Comparison of ENCODE assay signal across 20 cellular contexts in genomic region chr2:179441551-179441950, GRCh38.
DNase-seq lines count a peak whose midpoint lies in the region; ATAC-seq and TF ChIP-seq lines count a peak whose summit lies in the region.
"Had no signal": no experiment of that assay in that cellular context is flagged by ENCODE, and none has a peak within 500 bp of the region (broad histone marks: within the 10 kb centered on the region; RNA-seq: fewer than 3 reads in every experiment).

No MANE protein-coding gene starts in this region.

- no peaks in the 10 kb centered on the region for H3K27me3 ChIP-seq in Loucy (ENCODE audit: insufficient read depth, low read length, poor library complexity, severe bottlenecking)
- H3K27me3 ChIP-seq in PC-9 (ENCODE audit: insufficient read depth, low read depth): no peaks in the 10 kb centered on the region
- H3K27me3 ChIP-seq: BE2C had no signal

- no peaks in the 10 kb centered on the region for H3K79me2 ChIP-seq in Loucy (ENCODE audit: insufficient read depth, low read length)
- no peaks in the 10 kb centered on the region for H3K79me2 ChIP-seq in PC-9 (ENCODE audit: low read depth)

- no TSS peak for BruUV-seq in PC-9 (replicated peaks; lab: Mats Ljungman, UMichigan)

- peak overlapping the region; percentile 79 for H3K27ac ChIP-seq in 22Rv1
- H3K27ac ChIP-seq in PC-9: no peak overlapping the region

- no peaks in the 10 kb centered on the region for H3K9me3 Mint-ChIP-seq in WTC11
- H3K9me3 Mint-ChIP-seq: CD8-positive, alpha-beta memory T cell had no signal

- TF ChIP-seq CTCF in 22Rv1 (IDR thresholded peaks at IDR 0.05) (no peak), Loucy (conservative IDR thresholded peaks at IDR 0.05; ENCODE audit: low read length) (no peak), WTC11 (IDR thresholded peaks at IDR 0.05) (no peak), PC-9 (conservative IDR thresholded peaks at IDR 0.05) (no peak), foreskin fibroblast (IDR thresholded peaks at IDR 0.05; ENCODE audit: low read depth, low read length) (no peak)

- H3K36me3 ChIP-seq in Loucy (ENCODE audit: insufficient read depth, low read length) (no peaks in the 10 kb centered on the region), PC-9 (ENCODE audit: low read depth) (no peaks in the 10 kb centered on the region)
- H3K36me3 ChIP-seq: BE2C had no signal

- H4K20me1 ChIP-seq in Loucy (ENCODE audit: insufficient read depth, low read length, poor library complexity, severe bottlenecking) (no peaks in the 10 kb centered on the region), PC-9 (ENCODE audit: insufficient read depth) (no peaks in the 10 kb centered on the region)

- ATAC-seq in WTC11: no peak
- ATAC-seq: K562 had no signal

- no peak overlapping the region for H3K4me3 Mint-ChIP-seq in WTC11
- H3K4me3 Mint-ChIP-seq: CD4-positive, CD25-positive, alpha-beta regulatory T cell; CD8-positive, alpha-beta memory T cell had no signal

- H3K4me1 ChIP-seq in Loucy (ENCODE audit: insufficient read depth, low read length, poor library complexity, severe bottlenecking) (no peaks in the 10 kb centered on the region), PC-9 (replicated peaks; ENCODE audit: insufficient read depth) (no peaks in the 10 kb centered on the region)
- H3K4me1 ChIP-seq: BE2C had no signal

- intact Hi-C loops in PC-9 (cut with micrococcal nuclease; ENCODE audit: unreplicated experiment): loop anchor here (2.0 kb wide), 1 partner anchor 645 kb away; no protein-coding TSS in a partner anchor

- H3K4me3 ChIP-seq in Loucy (ENCODE audit: low read length, poor library complexity, severe bottlenecking) (no peak overlapping the region), PC-9 (no peak overlapping the region), foreskin fibroblast (ENCODE audit: low read depth in 1 of 2, low read length in 2 of 2) (no peak overlapping the region)
- H3K4me3 ChIP-seq: K562 had no signal

- H3K9me2 ChIP-seq in Loucy (replicated peaks; ENCODE audit: low read depth, low read length) (no peaks in the 10 kb centered on the region), PC-9 (ENCODE audit: insufficient read depth) (no peaks in the 10 kb centered on the region)

- H3K4me1 Mint-ChIP-seq in WTC11: peaks cover 63% of the 10 kb centered on the region
- H3K4me1 Mint-ChIP-seq: CD4-positive, CD25-positive, alpha-beta regulatory T cell; CD8-positive, alpha-beta memory T cell had no signal

- DNase-seq in GM04504 (ENCODE audit: low read depth) (peak; percentile 39), WTC11 (ENCODE audit: low spot score) (no peak), PC-9 (no peak), NCI-H1417 (lab: John Stamatoyannopoulos, UW) (no peak), NCI-H1436 treated with DMSO at 0.1 percent for 48 hours (lab: John Stamatoyannopoulos, UW) (no peak), foreskin fibroblast (no peak)
- DNase-seq: 8988T; BE2C; C1 segment of cervical spinal cord; CD4-positive, CD25-positive, alpha-beta regulatory T cell; CD8-positive, alpha-beta memory T cell; COR-L47; DMS 273 treated with DMSO at 0.1 percent for 48 hours; DMS53; DND-41; HCEC 1CT; IMR-90 had no signal

- no peaks in the 10 kb centered on the region for H3K27me3 Mint-ChIP-seq in WTC11 (ENCODE audit: low read depth)

- peak overlapping the region; percentile 5 for H3K27ac Mint-ChIP-seq in WTC11
- H3K27ac Mint-ChIP-seq: CD4-positive, CD25-positive, alpha-beta regulatory T cell; CD8-positive, alpha-beta memory T cell had no signal

- CTCF ChIA-PET in WTC11 (lab: Charles Lee): interaction anchor here (1.5 to 2.0 kb wide), 3 partner anchors 9 to 223 kb away, joined by 3 to 5 read pairs (median 4); no protein-coding TSS in a partner anchor
- CTCF ChIA-PET in PC-9 (lab: Charles Lee): interaction anchor here (1.0 kb wide), 1 partner anchor 31 kb away, joined by 3 read pairs; no protein-coding TSS in a partner anchor

- H3K4me2 ChIP-seq in Loucy (ENCODE audit: low read depth, low read length, poor library complexity, severe bottlenecking) (no peak overlapping the region), PC-9 (no peak overlapping the region)

- no peaks in the 10 kb centered on the region for H3F3A ChIP-seq in Loucy (ENCODE audit: low read depth)
- H3F3A ChIP-seq in PC-9 (ENCODE audit: insufficient read depth, low read depth): no peaks in the 10 kb centered on the region

- H2AFZ ChIP-seq in Loucy (ENCODE audit: low read length) (peak overlapping the region; percentile 19; the same call in 1 of the 2 replicates), PC-9 (no peak overlapping the region)

- POLR2A ChIA-PET in WTC11 (lab: Charles Lee): no interaction called here
- POLR2A ChIA-PET in PC-9 (lab: Charles Lee; ENCODE audit: unreplicated experiment): no interaction called here

- H3K9me3 ChIP-seq in Loucy (ENCODE audit: insufficient read depth, low read depth, low read length) (no peaks in the 10 kb centered on the region), PC-9 (ENCODE audit: insufficient read depth, low read depth) (peaks cover 5% of the 10 kb centered on the region; the same call in 1 of the 2 replicates)
- H3K9me3 ChIP-seq: BE2C had no signal

- no peak overlapping the region for H3K9ac ChIP-seq in Loucy (ENCODE audit: low read depth, low read length, poor library complexity, severe bottlenecking)

- no peaks in the 10 kb centered on the region for H3K36me3 Mint-ChIP-seq in WTC11
- H3K36me3 Mint-ChIP-seq: CD4-positive, CD25-positive, alpha-beta regulatory T cell; CD8-positive, alpha-beta memory T cell had no signal

TF ChIP-seq in WTC11, 78 proteins besides CTCF, POLR2A, EP300 and RAD21:
- no peak for TF ChIP-seq JAZF1 (CRISPR knock-in tag; IDR thresholded peaks at IDR 0.05)
- no peak for TF ChIP-seq USF1 (CRISPR knock-in tag; IDR thresholded peaks at IDR 0.05)
- TF ChIP-seq ZNF671 (CRISPR knock-in tag; IDR thresholded peaks at IDR 0.05): no peak
- no peak for TF ChIP-seq MLX (CRISPR knock-in tag; IDR thresholded peaks at IDR 0.05)
- no peak for TF ChIP-seq ZNF416 (CRISPR knock-in tag; IDR thresholded peaks at IDR 0.05)
- TF ChIP-seq TEAD1 (CRISPR knock-in tag; IDR thresholded peaks at IDR 0.05): no peak
- no peak for TF ChIP-seq MXD4 (CRISPR knock-in tag; IDR thresholded peaks at IDR 0.05; ENCODE audit: borderline replicate concordance)
- TF ChIP-seq RELA (CRISPR knock-in tag; IDR thresholded peaks at IDR 0.05; ENCODE audit: borderline replicate concordance): no peak
- no peak for TF ChIP-seq ZMAT4 (CRISPR knock-in tag; IDR thresholded peaks at IDR 0.05)
- TF ChIP-seq NR3C1 (CRISPR knock-in tag; conservative IDR thresholded peaks at IDR 0.05; ENCODE audit: low read depth): no peak
- TF ChIP-seq GTF2I (CRISPR knock-in tag; conservative IDR thresholded peaks at IDR 0.05): no peak
- TF ChIP-seq NR1H2 (CRISPR knock-in tag; IDR thresholded peaks at IDR 0.05): no peak
- TF ChIP-seq ZNF263 (CRISPR knock-in tag; IDR thresholded peaks at IDR 0.05; ENCODE audit: low read depth): no peak
- TF ChIP-seq NR2C2 (CRISPR knock-in tag; IDR thresholded peaks at IDR 0.05): no peak
- no peak for TF ChIP-seq CDX4 (CRISPR knock-in tag; IDR thresholded peaks at IDR 0.05; ENCODE audit: borderline replicate concordance)
- no peak for TF ChIP-seq FOXP1 (CRISPR knock-in tag; IDR thresholded peaks at IDR 0.05; ENCODE audit: borderline replicate concordance)
- TF ChIP-seq ETV6 (CRISPR knock-in tag; IDR thresholded peaks at IDR 0.05): no peak
- TF ChIP-seq FOXK1 (CRISPR knock-in tag; IDR thresholded peaks at IDR 0.05): no peak
- no peak for TF ChIP-seq IRF2 (CRISPR knock-in tag; IDR thresholded peaks at IDR 0.05; ENCODE audit: borderline replicate concordance, low read depth)
- TF ChIP-seq HMGXB4 (CRISPR knock-in tag; IDR thresholded peaks at IDR 0.05): no peak
